Comparison of ENCODE assay signal across 17 cellular contexts in genomic region chr4:88802585-88803285, GRCh38.
A peak's percentile ranks its signal among the peaks of the same experiment; 100 is the strongest.
DNase-seq lines count a peak whose midpoint lies in the region; ATAC-seq and TF ChIP-seq lines count a peak whose summit lies in the region.
"Had no signal": no experiment of that assay in that cellular context is flagged by ENCODE, and none has a peak within 500 bp of the region (broad histone marks: within the 10 kb centered on the region; RNA-seq: fewer than 3 reads in every experiment).

No MANE protein-coding gene starts in this region.

- H3K14ac ChIP-seq in mesenchymal stem cell (ENCODE audit: low read length in 2 of 2) = no peak overlapping the region

- intact Hi-C loops in natural killer cell (cut with micrococcal nuclease) (no loop called here), ascending aorta (cut with DNase I) (no loop called here)

- peak overlapping the region; percentile 12 to 30 for H3K27ac ChIP-seq in ascending aorta
- no peak overlapping the region for H3K27ac ChIP-seq in mesenchymal stem cell (ENCODE audit: low read length, poor library complexity, severe bottlenecking)
- H3K27ac ChIP-seq: cardiac muscle cell, neural progenitor cell had no signal

- H3K36me3 ChIP-seq in ascending aorta (no peaks in the 10 kb centered on the region), mesenchymal stem cell (ENCODE audit: control insufficient read depth in 1 of 2, insufficient read depth in 2 of 2, low read depth in 1 of 2, low read length in 2 of 2) (peaks cover 0 to 6% of the 10 kb centered on the region in 2 experiments)
- H3K36me3 ChIP-seq: cardiac muscle cell, MG63, neural progenitor cell had no signal

- WGBS in mesenchymal stem cell = 86% methylated on average over 6 of the region's 8 CpGs

- no peak overlapping the region for H3K4me2 ChIP-seq in mesenchymal stem cell (ENCODE audit: low read length, poor library complexity, severe bottlenecking)
- H3K4me2 ChIP-seq: neural progenitor cell had no signal

- H2BK15ac ChIP-seq in mesenchymal stem cell (ENCODE audit: low read depth, poor library complexity, severe bottlenecking) = peak overlapping the region; percentile 23

- peak overlapping the region; percentile 58 for H4K91ac ChIP-seq in mesenchymal stem cell (ENCODE audit: low read length)

- H2AK5ac ChIP-seq in mesenchymal stem cell (ENCODE audit: low read length, severe bottlenecking) = no peak overlapping the region

- DNase-seq in natural killer cell treated with Interleukin-12 subunit alpha and Interleukin-12 subunit beta and Interleukin-15 and Interleukin-18, amount 100 ng/mL, for 72 hours (ENCODE audit: low spot score) = no peak
- DNase-seq in natural killer cell (no peak), ascending aorta (ENCODE audit: low spot score in 2 of 2) (no peak), mesenchymal stem cell (peak; percentile 36), cerebellum (ENCODE audit: low spot score) (no peak), dedifferentiated amniotic fluid mesenchymal stem cell (ENCODE audit: extremely low spot score) (no peak)
- no peak for DNase-seq in stimulated activated effector memory CD8-positive, alpha-beta T cell treated with anti-CD3 and anti-CD28 coated beads, Interleukin-12 subunit alpha, Interleukin-12 subunit beta, amount 100 ng/mL, for 72 hours (ENCODE audit: low spot score in 2 of 2)
- DNase-seq: activated CD4-positive, CD25-positive, alpha-beta regulatory T cell treated with anti-CD3 and anti-CD28 coated beads, Interleukin-2, amount 50 U/mL, for 72 hours; activated naive CD4-positive, alpha-beta T cell; mesendoderm; NCI-H82; SHP77; stimulated activated CD4-positive, alpha-beta T cell treated with anti-CD3 and anti-CD28 coated beads, Interleukin-2, amount 100 ng/mL, for 24 hours had no signal

- H3K36me3 Mint-ChIP-seq in natural killer cell treated with Interleukin-12 subunit alpha and Interleukin-12 subunit beta and Interleukin-15 and Interleukin-18, amount 100 ng/mL, for 72 hours = peaks cover 1% of the 10 kb centered on the region
- no peaks in the 10 kb centered on the region for H3K36me3 Mint-ChIP-seq in natural killer cell
- peaks cover 7% of the 10 kb centered on the region for H3K36me3 Mint-ChIP-seq in stimulated activated effector memory CD8-positive, alpha-beta T cell treated with anti-CD3 and anti-CD28 coated beads, Interleukin-12 subunit alpha, Interleukin-12 subunit beta, amount 100 ng/mL, for 72 hours

- peaks cover 2% of the 10 kb centered on the region for H3K79me1 ChIP-seq in mesenchymal stem cell (replicated peaks; ENCODE audit: low read length, poor library complexity, severe bottlenecking)

- H3K4ac ChIP-seq in mesenchymal stem cell (ENCODE audit: low read depth in 1 of 2, low read length in 2 of 2) = peak overlapping the region; percentile 24 to 36

- H3K23ac ChIP-seq in mesenchymal stem cell (ENCODE audit: low read length in 2 of 2) = no peak overlapping the region

- H2BK5ac ChIP-seq in mesenchymal stem cell (ENCODE audit: low read depth, low read length, poor library complexity, severe bottlenecking) = no peak overlapping the region

- no peak overlapping the region for H2BK120ac ChIP-seq in mesenchymal stem cell (ENCODE audit: low read depth, low read length)

- H3K27me3 ChIP-seq in ascending aorta (no peaks in the 10 kb centered on the region), mesenchymal stem cell (ENCODE audit: control insufficient read depth in 1 of 2, insufficient read depth in 1 of 2, low read length in 2 of 2) (no peaks in the 10 kb centered on the region)
- H3K27me3 ChIP-seq: cardiac muscle cell, MG63, neural progenitor cell had no signal

- peak overlapping the region in 1 of 2 experiments; percentile 76 for H3K18ac ChIP-seq in mesenchymal stem cell (ENCODE audit: low read depth in 1 of 2, low read length in 2 of 2)

- no peak for TF ChIP-seq CTCF in natural killer cell (IDR thresholded peaks at IDR 0.05)
- no peak for TF ChIP-seq CTCF in ascending aorta (IDR thresholded peaks at IDR 0.05)

- H3K4me3 ChIP-seq in ascending aorta (no peak overlapping the region), mesenchymal stem cell (ENCODE audit: insufficient read depth in 1 of 2, low read depth in 1 of 2, low read length in 2 of 2) (no peak overlapping the region)
- H3K4me3 ChIP-seq: cardiac muscle cell, MG63, neural progenitor cell had no signal

- peak overlapping the region; percentile 18 to 65 for H2BK12ac ChIP-seq in mesenchymal stem cell (ENCODE audit: low read length in 2 of 2)

- H3K27ac Mint-ChIP-seq in natural killer cell treated with Interleukin-12 subunit alpha and Interleukin-12 subunit beta and Interleukin-15 and Interleukin-18, amount 100 ng/mL, for 72 hours = peak overlapping the region; percentile 13 to 76
- H3K27ac Mint-ChIP-seq in natural killer cell = peak overlapping the region in 1 of 2 donors; percentile 6
- no peak overlapping the region for H3K27ac Mint-ChIP-seq in stimulated activated effector memory CD8-positive, alpha-beta T cell treated with anti-CD3 and anti-CD28 coated beads, Interleukin-12 subunit alpha, Interleukin-12 subunit beta, amount 100 ng/mL, for 72 hours
- H3K27ac Mint-ChIP-seq: neural progenitor cell had no signal

- no peak overlapping the region for H3K4me3 Mint-ChIP-seq in natural killer cell treated with Interleukin-12 subunit alpha and Interleukin-12 subunit beta and Interleukin-15 and Interleukin-18, amount 100 ng/mL, for 72 hours
- H3K4me3 Mint-ChIP-seq in natural killer cell = no peak overlapping the region
- H3K4me3 Mint-ChIP-seq in stimulated activated effector memory CD8-positive, alpha-beta T cell treated with anti-CD3 and anti-CD28 coated beads, Interleukin-12 subunit alpha, Interleukin-12 subunit beta, amount 100 ng/mL, for 72 hours = no peak overlapping the region
- H3K4me3 Mint-ChIP-seq: neural progenitor cell had no signal

- no peak overlapping the region for H2AFZ ChIP-seq in mesenchymal stem cell (ENCODE audit: low read depth, low read length)
- H2AFZ ChIP-seq: neural progenitor cell had no signal

- no peak overlapping the region for H4K8ac ChIP-seq in mesenchymal stem cell (ENCODE audit: low read length)

- ATAC-seq in natural killer cell treated with Interleukin-12 subunit alpha and Interleukin-12 subunit beta and Interleukin-15 and Interleukin-18, amount 100 ng/mL, for 72 hours = peak in 1 of 2 donors; percentile 37
- ATAC-seq in natural killer cell = no peak
- no peak for ATAC-seq in GM21717 (IDR thresholded peaks at IDR 0.05; ENCODE audit: unreplicated experiment)
- ATAC-seq in stimulated activated effector memory CD8-positive, alpha-beta T cell treated with anti-CD3 and anti-CD28 coated beads, Interleukin-12 subunit alpha, Interleukin-12 subunit beta, amount 100 ng/mL, for 72 hours = no peak

- peaks cover 0 to 12% of the 10 kb centered on the region in 2 donors for H3K4me1 ChIP-seq in ascending aorta
- peaks cover 1% of the 10 kb centered on the region for H3K4me1 ChIP-seq in mesenchymal stem cell (ENCODE audit: control insufficient read depth, insufficient read depth, low read depth, low read length)
- H3K4me1 ChIP-seq: neural progenitor cell had no signal

- peak overlapping the region; percentile 7 for H3K9ac ChIP-seq in mesenchymal stem cell (ENCODE audit: low read length)
- H3K9ac ChIP-seq: neural progenitor cell had no signal

- H3K9me3 ChIP-seq in ascending aorta (no peaks in the 10 kb centered on the region), mesenchymal stem cell (ENCODE audit: control insufficient read depth, low read length) (no peaks in the 10 kb centered on the region)
- H3K9me3 ChIP-seq: MG63 had no signal

- H3K27me3 Mint-ChIP-seq in natural killer cell treated with Interleukin-12 subunit alpha and Interleukin-12 subunit beta and Interleukin-15 and Interleukin-18, amount 100 ng/mL, for 72 hours = no peaks in the 10 kb centered on the region
- H3K27me3 Mint-ChIP-seq in natural killer cell (ENCODE audit: low read depth in 2 of 2) = no peaks in the 10 kb centered on the region

- peaks cover 6 to 7% of the 10 kb centered on the region in 2 donors for H3K4me1 Mint-ChIP-seq in natural killer cell treated with Interleukin-12 subunit alpha and Interleukin-12 subunit beta and Interleukin-15 and Interleukin-18, amount 100 ng/mL, for 72 hours (ENCODE audit: low read depth in 2 of 2)
- no peaks in the 10 kb centered on the region for H3K4me1 Mint-ChIP-seq in natural killer cell
- peaks cover 20% of the 10 kb centered on the region for H3K4me1 Mint-ChIP-seq in stimulated activated effector memory CD8-positive, alpha-beta T cell treated with anti-CD3 and anti-CD28 coated beads, Interleukin-12 subunit alpha, Interleukin-12 subunit beta, amount 100 ng/mL, for 72 hours

- no peaks in the 10 kb centered on the region for H3K9me3 Mint-ChIP-seq in natural killer cell treated with Interleukin-12 subunit alpha and Interleukin-12 subunit beta and Interleukin-15 and Interleukin-18, amount 100 ng/mL, for 72 hours
- H3K9me3 Mint-ChIP-seq in natural killer cell = no peaks in the 10 kb centered on the region
- no peaks in the 10 kb centered on the region for H3K9me3 Mint-ChIP-seq in stimulated activated effector memory CD8-positive, alpha-beta T cell treated with anti-CD3 and anti-CD28 coated beads, Interleukin-12 subunit alpha, Interleukin-12 subunit beta, amount 100 ng/mL, for 72 hours
- H3K9me3 Mint-ChIP-seq: neural progenitor cell had no signal
